ENCODE assay signal across 16 cellular contexts in the genomic region with DNA sequence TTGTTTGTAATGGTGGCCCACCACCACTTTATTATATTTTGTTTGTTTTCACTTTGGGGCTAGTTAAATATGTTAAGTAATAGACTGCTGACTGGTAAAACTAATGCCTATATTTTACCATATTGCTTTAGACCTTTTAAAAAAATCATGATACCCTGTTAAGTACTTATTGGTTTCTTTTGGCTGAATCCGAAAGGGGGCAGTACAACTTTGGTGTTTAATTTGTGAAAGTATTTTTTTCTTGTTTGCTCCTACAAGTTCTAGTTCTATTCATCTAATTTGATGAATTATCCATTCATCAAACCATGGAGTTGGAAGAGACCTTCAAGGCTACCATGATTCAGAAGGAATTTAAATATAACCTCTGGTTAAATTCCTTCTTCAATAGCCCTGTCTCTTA.
DNase-seq lines count a peak whose midpoint lies in the region; ATAC-seq and TF ChIP-seq lines count a peak whose summit lies in the region.
"Had no signal": no experiment of that assay in that cellular context is flagged by ENCODE, and none has a peak within 500 bp of the region (broad histone marks: within the 10 kb centered on the region; RNA-seq: fewer than 3 reads in every experiment).

No MANE protein-coding gene starts in this region.

- no peaks in the 10 kb centered on the region for H3K9me2 ChIP-seq in GM23338 (ENCODE audit: insufficient read depth)

- H2BK5ac ChIP-seq in mesendoderm (ENCODE audit: low read length), result no peak overlapping the region

- H3K36me3 ChIP-seq in GM23338 (ENCODE audit: insufficient read depth) (no peaks in the 10 kb centered on the region), OCI-LY3 (replicated peaks; ENCODE audit: low read depth, low read length) (no peaks in the 10 kb centered on the region), mesendoderm (ENCODE audit: control insufficient read depth, insufficient read depth, low read length) (no peaks in the 10 kb centered on the region)
- H3K36me3 ChIP-seq: HAP-1 had no signal

- H3K79me1 ChIP-seq in mesendoderm (ENCODE audit: low read length), result no peaks in the 10 kb centered on the region

- H3K18ac ChIP-seq in mesendoderm (ENCODE audit: low read length), result no peak overlapping the region

- intact Hi-C loops in sciatic nerve (cut with DNase I), result no loop called here

- H3K4me2 ChIP-seq in GM23338 (no peak overlapping the region), OCI-LY3 (ENCODE audit: low read length) (no peak overlapping the region), mesendoderm (ENCODE audit: low read length) (no peak overlapping the region)

- H2AK5ac ChIP-seq in mesendoderm (ENCODE audit: low read length), result no peak overlapping the region

- H3K23ac ChIP-seq in mesendoderm (ENCODE audit: low read length), result no peak overlapping the region

- 0 out of 2 replicates have a peak, but pooled peaks cover 4% of the 10 kb centered on the region for H4K20me1 ChIP-seq in GM23338 (replicated peaks; ENCODE audit: insufficient read depth)
- no peaks in the 10 kb centered on the region for H4K20me1 ChIP-seq in OCI-LY3 (ENCODE audit: insufficient read depth, low read length)

- H3K27me3 ChIP-seq in GM23338 (ENCODE audit: insufficient read depth) (no peaks in the 10 kb centered on the region), OCI-LY3 (ENCODE audit: low read depth, low read length) (no peaks in the 10 kb centered on the region), mesendoderm (ENCODE audit: insufficient read depth, low read length, poor library complexity) (no peaks in the 10 kb centered on the region)

- no peaks in the 10 kb centered on the region for H3K36me3 Mint-ChIP-seq in GM23338 (ENCODE audit: low read depth)

- H3K4me3 Mint-ChIP-seq in GM23338, result no peak overlapping the region
- H3K4me3 Mint-ChIP-seq: B cell; CD8-positive, alpha-beta T cell had no signal

- H3K27me3 Mint-ChIP-seq in GM23338 (ENCODE audit: insufficient read depth, low read depth, poor library complexity), result no peaks in the 10 kb centered on the region
- H3K27me3 Mint-ChIP-seq: B cell had no signal

- no peaks in the 10 kb centered on the region for H3K4me1 Mint-ChIP-seq in GM23338
- H3K4me1 Mint-ChIP-seq: B cell had no signal

- H2AFZ ChIP-seq in GM23338, result no peak overlapping the region
- no peak overlapping the region for H2AFZ ChIP-seq in OCI-LY3 (ENCODE audit: low read depth, low read length)

- H3K4me1 ChIP-seq in GM23338 (ENCODE audit: insufficient read depth) (no peaks in the 10 kb centered on the region), OCI-LY3 (ENCODE audit: low read length) (no peaks in the 10 kb centered on the region), mesendoderm (ENCODE audit: control insufficient read depth, low read depth, low read length) (no peaks in the 10 kb centered on the region)
- H3K4me1 ChIP-seq: Caco-2, HAP-1 had no signal

- H3K79me2 ChIP-seq in GM23338 (replicated peaks; ENCODE audit: insufficient read depth), result no peaks in the 10 kb centered on the region
- no peaks in the 10 kb centered on the region for H3K79me2 ChIP-seq in OCI-LY3 (ENCODE audit: low read length)
- no peaks in the 10 kb centered on the region for H3K79me2 ChIP-seq in mesendoderm (ENCODE audit: control insufficient read depth, insufficient read depth, low read length)

- H3K56ac ChIP-seq in mesendoderm (ENCODE audit: low read length), result no peak overlapping the region

- H3K27ac ChIP-seq in GM23338 (ENCODE audit: low read depth) (no peak overlapping the region), OCI-LY3 (ENCODE audit: low read length) (no peak overlapping the region), mesendoderm (ENCODE audit: low read depth, low read length) (no peak overlapping the region)

- no peak overlapping the region for H2BK120ac ChIP-seq in mesendoderm (ENCODE audit: low read depth, low read length)

- H3K4ac ChIP-seq in mesendoderm (ENCODE audit: low read depth, low read length), result no peak overlapping the region

- H3K9ac ChIP-seq in OCI-LY3 (ENCODE audit: low read length) (no peak overlapping the region), mesendoderm (ENCODE audit: low read length) (no peak overlapping the region)

- peak in 1 of 2 experiments; percentile 57; a peak in 3 of 4 replicates for TF ChIP-seq CTCF in GM23338 (conservative IDR thresholded peaks at IDR 0.05; ENCODE audit: low read depth in 2 of 2)
- TF ChIP-seq CTCF in OCI-LY3 (IDR thresholded peaks at IDR 0.05; ENCODE audit: low read depth, low read length), result peak; percentile 23; the same call in 1 of the 2 replicates
- TF ChIP-seq CTCF in cardiac fibroblast (IDR thresholded peaks at IDR 0.05; ENCODE audit: low read depth, low read length), result no peak

- H3F3A ChIP-seq in GM23338 (replicated peaks; ENCODE audit: low read depth), result no peaks in the 10 kb centered on the region

- WGBS in mesendoderm (ENCODE audit: extremely low coverage, insufficient coverage, low lambda C conversion rate), result no CpG with 5 or more reads among the region's 1 CpG

- DNase-seq in GM23338 (ENCODE audit: low spot score) (peak; percentile 34), cardiac fibroblast (ENCODE audit: low read depth in 2 of 2) (peak; percentile 2 to 5), mesendoderm (peak; percentile 21), sciatic nerve (ENCODE audit: low spot score) (no peak), NCI-H1105 (lab: John Stamatoyannopoulos, UW) (no peak)
- DNase-seq: C1 segment of cervical spinal cord; Caco-2; CD8-positive, alpha-beta T cell; DMS53; GOT3; KBM-7 had no signal

- no peak overlapping the region for H3K27ac Mint-ChIP-seq in GM23338
- H3K27ac Mint-ChIP-seq: B cell; CD8-positive, alpha-beta T cell had no signal

- no peak overlapping the region for H2BK15ac ChIP-seq in mesendoderm (replicated peaks; ENCODE audit: low read depth)

- no peaks in the 10 kb centered on the region for H3K9me3 ChIP-seq in OCI-LY3 (ENCODE audit: insufficient read depth, low read length)
- H3K9me3 ChIP-seq: Caco-2, HAP-1 had no signal

- no peak overlapping the region for H4K5ac ChIP-seq in mesendoderm (ENCODE audit: low read length)

- ATAC-seq in GM23338 (no peak), GM18907 (IDR thresholded peaks at IDR 0.05; ENCODE audit: unreplicated experiment) (no peak), sciatic nerve (no peak), HG03097 (IDR thresholded peaks at IDR 0.05; ENCODE audit: low FRiP score, unreplicated experiment) (no peak)
- ATAC-seq: CD8-positive, alpha-beta T cell had no signal

- H3K4me3 ChIP-seq in GM23338 (no peak overlapping the region), OCI-LY3 (ENCODE audit: low read length) (no peak overlapping the region), cardiac fibroblast (replicated peaks in 1 of 2; ENCODE audit: low read depth in 2 of 2, low read length in 2 of 2) (no peak overlapping the region), mesendoderm (ENCODE audit: low read length) (no peak overlapping the region)
- H3K4me3 ChIP-seq: HAP-1 had no signal

- H3K9me3 Mint-ChIP-seq in GM23338, result no peaks in the 10 kb centered on the region

- no peak overlapping the region for H4K8ac ChIP-seq in mesendoderm (ENCODE audit: low read depth, low read length)

TF ChIP-seq in GM23338, 12 proteins besides CTCF, POLR2A, EP300 and RAD21 (continues in another document):
- TF ChIP-seq EZH2 (IDR thresholded peaks at IDR 0.05; ENCODE audit: low read depth, unreplicated experiment) (no peak), STAT1 (IDR thresholded peaks at IDR 0.05; ENCODE audit: unreplicated experiment) (no peak), NANOG (IDR thresholded peaks at IDR 0.05; ENCODE audit: borderline replicate concordance) (no peak), REST (IDR thresholded peaks at IDR 0.05; ENCODE audit: unreplicated experiment) (no peak), POLR2AphosphoS5 (IDR thresholded peaks at IDR 0.05; ENCODE audit: low read depth) (no peak), ZNF114 (CRISPR knock-in tag; IDR thresholded peaks at IDR 0.05) (no peak), JUNB (IDR thresholded peaks at IDR 0.05; ENCODE audit: unreplicated experiment) (no peak), CREB1 (CRISPR knock-in tag; IDR thresholded peaks at IDR 0.05; ENCODE audit: low read depth) (no peak), EZH2phosphoT487 (IDR thresholded peaks at IDR 0.05; ENCODE audit: unreplicated experiment) (no peak)
- TF ChIP-seq, protein P1, sequence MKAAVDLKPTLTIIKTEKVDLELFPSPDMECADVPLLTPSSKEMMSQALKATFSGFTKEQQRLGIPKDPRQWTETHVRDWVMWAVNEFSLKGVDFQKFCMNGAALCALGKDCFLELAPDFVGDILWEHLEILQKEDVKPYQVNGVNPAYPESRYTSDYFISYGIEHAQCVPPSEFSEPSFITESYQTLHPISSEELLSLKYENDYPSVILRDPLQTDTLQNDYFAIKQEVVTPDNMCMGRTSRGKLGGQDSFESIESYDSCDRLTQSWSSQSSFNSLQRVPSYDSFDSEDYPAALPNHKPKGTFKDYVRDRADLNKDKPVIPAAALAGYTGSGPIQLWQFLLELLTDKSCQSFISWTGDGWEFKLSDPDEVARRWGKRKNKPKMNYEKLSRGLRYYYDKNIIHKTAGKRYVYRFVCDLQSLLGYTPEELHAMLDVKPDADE (IDR thresholded peaks at IDR 0.05), result no peak

Comparison
In these comparisons a context has a peak if more than half of its experiments do, and no peak if none do; other contexts are left out.
1. DNase-seq: peak in GM23338 (single experiment), cardiac fibroblast (2 of 2) and mesendoderm (single experiment); none in sciatic nerve (single experiment) and NCI-H1105 (single experiment).